ENCODE assay signal across 17 cellular contexts in the genomic region with DNA sequence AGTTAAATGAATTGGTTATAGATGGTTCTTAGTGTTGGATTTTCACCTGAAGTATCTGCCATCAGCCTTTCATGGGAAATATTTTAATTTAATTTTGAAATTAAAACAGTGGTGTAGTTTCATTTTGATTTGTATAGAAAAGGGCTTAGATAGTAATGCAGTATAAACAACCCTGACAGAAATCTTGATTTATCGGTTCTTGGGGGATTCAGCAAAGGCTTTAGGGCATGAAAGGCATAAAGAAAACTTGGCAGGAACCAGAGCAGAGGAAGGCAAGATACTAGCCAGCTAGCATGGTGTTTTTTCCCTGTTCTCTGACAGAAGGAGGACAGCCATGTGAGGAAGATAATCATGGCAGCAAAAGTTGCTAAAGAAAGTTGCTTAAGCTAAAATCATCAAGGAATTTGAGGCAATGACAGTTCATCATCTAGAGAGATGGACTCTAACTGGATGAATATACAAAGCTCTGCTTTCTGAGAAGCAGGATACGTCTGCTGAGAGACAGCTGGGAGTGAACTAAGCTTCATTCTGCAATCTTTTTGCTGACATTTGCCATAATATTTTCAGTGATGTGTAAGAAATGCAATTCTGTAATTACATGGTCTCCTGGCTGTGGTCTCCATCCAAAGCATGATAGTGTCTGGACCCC.
DNase-seq lines count a peak whose midpoint lies in the region; ATAC-seq, FAIRE-seq and TF ChIP-seq lines count a peak whose summit lies in the region.
"Had no signal": no experiment of that assay in that cellular context is flagged by ENCODE, and none has a peak within 500 bp of the region (broad histone marks: within the 10 kb centered on the region; RNA-seq: fewer than 3 reads in every experiment).

No MANE protein-coding gene starts in this region.

- no peaks in the 10 kb centered on the region for H3K9me2 ChIP-seq in Loucy (replicated peaks; ENCODE audit: low read depth, low read length)

- peak overlapping the region; percentile 1 for H3K4me3 Mint-ChIP-seq in CD4-positive, alpha-beta T cell
- no peak overlapping the region for H3K4me3 Mint-ChIP-seq in mesothelial cell of epicardium

- no peak for ATAC-seq in CD4-positive, alpha-beta T cell (ENCODE audit: poor library complexity)
- no peak for ATAC-seq in GM21360 (IDR thresholded peaks at IDR 0.05; ENCODE audit: unreplicated experiment)

- CTCF ChIA-PET in CD4-positive, alpha-beta T cell (lab: Charles Lee), result interaction anchor here (0.6 kb wide), 1 partner anchor 55 kb away, joined by 4 read pairs; no protein-coding TSS in a partner anchor
- CTCF ChIA-PET in GM10248 (lab: Yijun Ruan, JAX), result no interaction called here

- no peak for FAIRE-seq in RCC 7860 (lab: Jason Lieb, UNC)
- FAIRE-seq: H54 had no signal

- TF ChIP-seq CTCF in CD4-positive, alpha-beta T cell (IDR thresholded peaks at IDR 0.05), result no peak
- no peak for TF ChIP-seq CTCF in Loucy (conservative IDR thresholded peaks at IDR 0.05; ENCODE audit: low read length)
- no peak for TF ChIP-seq CTCF in mesothelial cell of epicardium (IDR thresholded peaks at IDR 0.05; ENCODE audit: unreplicated experiment)
- no peak for TF ChIP-seq CTCF in GM10248 (IDR thresholded peaks at IDR 0.05; ENCODE audit: control extremely low read depth, extremely low read depth, low read depth, missing control alignments)
- TF ChIP-seq CTCF in coronary artery (IDR thresholded peaks at IDR 0.05), result no peak

- DNase-seq in CD4-positive, alpha-beta T cell, result no peak
- DNase-seq in amniotic epithelial cell (ENCODE audit: low read depth) (peak; percentile 89), mesothelial cell of epicardium (ENCODE audit: low spot score in 2 of 2, unreplicated experiment in 2 of 2) (no peak), GM10248 (ENCODE audit: extremely low spot score) (no peak), coronary artery (ENCODE audit: low spot score) (no peak), RCC 7860 (ENCODE audit: low spot score) (no peak)
- DNase-seq: EL, NCI-H1417, NCI-H2029, NCI-H526 treated with DMSO at 0.1 percent for 48 hours, PC-9, SHP77 had no signal

- H3K27me3 ChIP-seq in CD4-positive, alpha-beta T cell (ENCODE audit: control insufficient read depth, insufficient read depth, low read length), result no peaks in the 10 kb centered on the region
- H3K27me3 ChIP-seq in Loucy (ENCODE audit: insufficient read depth, low read length, poor library complexity, severe bottlenecking), result no peaks in the 10 kb centered on the region

- no peak overlapping the region for H3K27ac Mint-ChIP-seq in CD4-positive, alpha-beta T cell
- H3K27ac Mint-ChIP-seq in mesothelial cell of epicardium, result peak overlapping the region; percentile 85

- peaks cover 18% of the 10 kb centered on the region for H3K4me1 Mint-ChIP-seq in CD4-positive, alpha-beta T cell (ENCODE audit: low read depth)
- peaks cover 28% of the 10 kb centered on the region for H3K4me1 Mint-ChIP-seq in mesothelial cell of epicardium

- H3K36me3 Mint-ChIP-seq in CD4-positive, alpha-beta T cell (ENCODE audit: low read depth), result no peaks in the 10 kb centered on the region
- peaks cover 3% of the 10 kb centered on the region for H3K36me3 Mint-ChIP-seq in mesothelial cell of epicardium

- H3K9me3 ChIP-seq in CD4-positive, alpha-beta T cell (ENCODE audit: control insufficient read depth, low read length), result no peaks in the 10 kb centered on the region
- H3K9me3 ChIP-seq in Loucy (ENCODE audit: insufficient read depth, low read depth, low read length), result 0 out of 2 replicates have a peak, but pooled peaks cover 5% of the 10 kb centered on the region

- POLR2A ChIA-PET in CD4-positive, alpha-beta T cell (lab: Charles Lee), result interaction anchor here (0.9 to 1.4 kb wide), 2 partner anchors 183 to 229 kb away, joined by 3 to 4 read pairs; no protein-coding TSS in a partner anchor
- POLR2A ChIA-PET in GM10248 (lab: Yijun Ruan, JAX), result no interaction called here

- H2AFZ ChIP-seq in Loucy (ENCODE audit: low read length), result no peak overlapping the region
- H2AFZ ChIP-seq: PC-9 had no signal

- peaks cover 65% of the 10 kb centered on the region for H3K4me1 ChIP-seq in Loucy (ENCODE audit: insufficient read depth, low read length, poor library complexity, severe bottlenecking)

- intact Hi-C loops in CD4-positive, alpha-beta T cell (cut with DNase I, micrococcal nuclease), result no loop called here

- H3K9me3 Mint-ChIP-seq in CD4-positive, alpha-beta T cell, result no peaks in the 10 kb centered on the region
- peaks cover 24% of the 10 kb centered on the region for H3K9me3 Mint-ChIP-seq in mesothelial cell of epicardium

- H3K4me3 ChIP-seq in Loucy (ENCODE audit: low read length, poor library complexity, severe bottlenecking) (peak overlapping the region; percentile 64), coronary artery (no peak overlapping the region)
- H3K4me3 ChIP-seq: K562, PC-9 had no signal

- H3K27me3 Mint-ChIP-seq in CD4-positive, alpha-beta T cell, result no peaks in the 10 kb centered on the region
- H3K27me3 Mint-ChIP-seq in mesothelial cell of epicardium (ENCODE audit: low read depth), result no peaks in the 10 kb centered on the region

- no peaks in the 10 kb centered on the region for H3K36me3 ChIP-seq in Loucy (ENCODE audit: insufficient read depth, low read length)

- peaks cover 72% of the 10 kb centered on the region for H3K79me2 ChIP-seq in Loucy (ENCODE audit: insufficient read depth, low read length)

- peak overlapping the region; percentile 86 for H3K4me2 ChIP-seq in Loucy (ENCODE audit: low read depth, low read length, poor library complexity, severe bottlenecking)
- H3K4me2 ChIP-seq: PC-9 had no signal

- H4K20me1 ChIP-seq in Loucy (ENCODE audit: insufficient read depth, low read length, poor library complexity, severe bottlenecking), result peaks cover 8% of the 10 kb centered on the region

- no peak overlapping the region for H3K27ac ChIP-seq in CD4-positive, alpha-beta T cell (ENCODE audit: low read depth, low read length)
- H3K27ac ChIP-seq in coronary artery, result no peak overlapping the region
- H3K27ac ChIP-seq: HL-60, PC-9 had no signal

- H3F3A ChIP-seq in Loucy (ENCODE audit: low read depth), result peaks cover 4% of the 10 kb centered on the region; the same call in 1 of the 2 replicates

- H3K9ac ChIP-seq in Loucy (ENCODE audit: low read depth, low read length, poor library complexity, severe bottlenecking), result peak overlapping the region; percentile 59
